Comparison of ENCODE assay signal across 8 cellular contexts in the genomic region with DNA sequence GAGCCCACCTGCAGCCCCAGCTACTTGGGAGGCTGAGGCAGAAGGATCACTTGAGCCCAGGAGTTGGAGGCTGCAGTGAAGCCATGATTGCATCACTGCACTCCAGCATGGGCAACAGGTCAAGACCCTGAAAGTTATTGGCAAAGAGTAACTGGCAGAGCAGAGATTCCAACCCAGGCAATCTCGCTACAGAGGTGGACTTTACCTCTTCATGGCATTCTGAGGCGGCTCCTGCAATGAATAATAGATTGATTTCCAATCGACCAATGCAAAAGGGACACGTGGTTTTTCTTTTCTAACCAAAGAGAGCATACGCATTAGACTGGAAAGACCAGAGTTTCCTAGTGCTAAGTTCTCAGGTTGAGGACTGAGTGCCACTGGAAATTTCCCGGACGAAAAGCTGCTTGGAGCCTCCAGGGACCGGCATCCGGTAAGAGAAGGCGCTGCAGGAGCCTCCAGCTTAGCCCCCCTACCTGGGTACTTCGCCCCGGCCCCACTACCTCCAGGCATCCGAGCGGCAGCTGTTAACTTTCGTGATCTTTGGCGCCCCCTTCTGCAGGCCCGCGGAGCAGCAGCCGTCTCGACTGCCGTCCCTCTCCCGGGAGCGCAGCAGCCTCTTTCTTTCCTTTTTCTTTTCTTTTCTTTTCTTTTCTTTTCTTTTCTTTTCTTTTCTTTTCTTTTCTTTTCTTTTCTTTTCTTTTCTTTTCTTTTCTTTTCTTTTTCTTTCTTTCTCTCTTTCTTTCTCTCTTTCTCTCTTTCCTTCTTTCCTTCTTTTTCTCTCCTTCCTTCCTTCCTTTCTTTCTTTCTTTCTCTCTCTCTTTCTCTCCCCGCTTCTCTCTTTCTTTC. TPM values are rescaled to one million over a fixed set of nuclear protein-coding genes. Genes with fewer than 3 reads are reported as not detected.
DNase-seq lines count a peak whose midpoint lies in the region; ATAC-seq and TF ChIP-seq lines count a peak whose summit lies in the region.

No MANE protein-coding gene starts in this region.

- H3K27me3 ChIP-seq in CD4-positive, CD25-positive, alpha-beta regulatory T cell (ENCODE audit: control insufficient read depth, insufficient read depth, low read length): no peaks in the 10 kb centered on the region

- H3K4me1 Mint-ChIP-seq in CD4-positive, CD25-positive, alpha-beta regulatory T cell: peaks cover 0 to 26% (median 16%) of the 10 kb centered on the region in 4 donors
- H3K4me1 Mint-ChIP-seq in activated T-helper 1 cell treated with anti-CD3 and anti-CD28 coated beads, Interleukin-12 subunit alpha, Interleukin-12 subunit beta, Interleukin-2, Interleukin-4 antibody, amounts not matched to agents 30 ng/mL and 10 ng/mL and 1 ng/mL, durations not matched to agents 14 hours and 24 hours and 36 hours (ENCODE audit: low read depth): peaks cover 14% of the 10 kb centered on the region
- H3K4me1 Mint-ChIP-seq in neural crest cell: peaks cover 24% of the 10 kb centered on the region

- intact Hi-C loops in OCI-LY7 (cut with micrococcal nuclease; ENCODE audit: unreplicated experiment): loop anchor here (1.0 to 10.0 kb wide), 3 partner anchors 139 to 214 kb away; no protein-coding TSS in a partner anchor
- intact Hi-C loops in activated T-helper 1 cell treated with anti-CD3 and anti-CD28 coated beads, Interleukin-12 subunit alpha, Interleukin-12 subunit beta, Interleukin-2, Interleukin-4 antibody, amounts not matched to agents 30 ng/mL and 10 ng/mL and 1 ng/mL, durations not matched to agents 14 hours and 24 hours and 36 hours (cut with micrococcal nuclease): loop anchor here (1.0 to 5.0 kb wide), 5 partner anchors 46 to 218 kb away; a partner anchor contains a TSS

- peak; percentile 81 for TF ChIP-seq CTCF in OCI-LY7 (conservative IDR thresholded peaks at IDR 0.05; ENCODE audit: low read length)
- TF ChIP-seq CTCF in fibroblast of pulmonary artery (IDR thresholded peaks at IDR 0.05; ENCODE audit: low read length, missing control alignments): peak; percentile 69
- TF ChIP-seq CTCF in neural crest cell (conservative IDR thresholded peaks at IDR 0.05): peak; percentile 93

- H3K36me3 ChIP-seq in CD4-positive, CD25-positive, alpha-beta regulatory T cell (ENCODE audit: control insufficient read depth, insufficient read depth, low read length): no peaks in the 10 kb centered on the region
- H3K36me3 ChIP-seq in OCI-LY7 (ENCODE audit: insufficient read depth, low read length): no peaks in the 10 kb centered on the region

- H3K36me3 Mint-ChIP-seq in CD4-positive, CD25-positive, alpha-beta regulatory T cell: no peaks in the 10 kb centered on the region
- no peaks in the 10 kb centered on the region for H3K36me3 Mint-ChIP-seq in activated T-helper 1 cell treated with anti-CD3 and anti-CD28 coated beads, Interleukin-12 subunit alpha, Interleukin-12 subunit beta, Interleukin-2, Interleukin-4 antibody, amounts not matched to agents 30 ng/mL and 10 ng/mL and 1 ng/mL, durations not matched to agents 14 hours and 24 hours and 36 hours (ENCODE audit: low read depth)
- no peaks in the 10 kb centered on the region for H3K36me3 Mint-ChIP-seq in neural crest cell (ENCODE audit: low read depth)

- H3K4me3 Mint-ChIP-seq in CD4-positive, CD25-positive, alpha-beta regulatory T cell: peak overlapping the region in 3 of 4 donors; percentile 36 to 96 (median 68)
- H3K4me3 Mint-ChIP-seq in activated T-helper 1 cell treated with anti-CD3 and anti-CD28 coated beads, Interleukin-12 subunit alpha, Interleukin-12 subunit beta, Interleukin-2, Interleukin-4 antibody, amounts not matched to agents 30 ng/mL and 10 ng/mL and 1 ng/mL, durations not matched to agents 14 hours and 24 hours and 36 hours: peak overlapping the region; percentile 37
- peak overlapping the region; percentile 34 for H3K4me3 Mint-ChIP-seq in neural crest cell

- peak; percentile 75 to 80 (median 75) for DNase-seq in CD4-positive, CD25-positive, alpha-beta regulatory T cell
- DNase-seq in HT-29 (ENCODE audit: low spot score): peak; percentile 81
- DNase-seq in OCI-LY7 (ENCODE audit: low spot score): peak; percentile 78
- peak; percentile 74 for DNase-seq in activated T-helper 1 cell treated with anti-CD3 and anti-CD28 coated beads, Interleukin-12 subunit alpha, Interleukin-12 subunit beta, Interleukin-2, Interleukin-4 antibody, amounts not matched to agents 30 ng/mL and 10 ng/mL and 1 ng/mL, durations not matched to agents 14 hours and 24 hours and 36 hours (ENCODE audit: low spot score)
- peak; percentile 56 for DNase-seq in fibroblast of pulmonary artery (ENCODE audit: low read depth)
- peak; percentile 96 for DNase-seq in neural crest cell (ENCODE audit: low read depth, low spot score)
- DNase-seq in superior temporal gyrus (ENCODE audit: extremely low spot score): peak; percentile 83

- ATAC-seq in CD4-positive, CD25-positive, alpha-beta regulatory T cell (ENCODE audit: low read depth in 2 of 2): no peak
- ATAC-seq in HG03520 (IDR thresholded peaks at IDR 0.05; ENCODE audit: unreplicated experiment): no peak

- no peaks in the 10 kb centered on the region for H3K9me3 Mint-ChIP-seq in CD4-positive, CD25-positive, alpha-beta regulatory T cell
- no peaks in the 10 kb centered on the region for H3K9me3 Mint-ChIP-seq in activated T-helper 1 cell treated with anti-CD3 and anti-CD28 coated beads, Interleukin-12 subunit alpha, Interleukin-12 subunit beta, Interleukin-2, Interleukin-4 antibody, amounts not matched to agents 30 ng/mL and 10 ng/mL and 1 ng/mL, durations not matched to agents 14 hours and 24 hours and 36 hours
- H3K9me3 Mint-ChIP-seq in neural crest cell: no peaks in the 10 kb centered on the region

- H3K4me3 ChIP-seq in CD4-positive, CD25-positive, alpha-beta regulatory T cell (ENCODE audit: low read depth, low read length): no peak overlapping the region
- H3K4me3 ChIP-seq in OCI-LY7 (ENCODE audit: low read depth, low read length, poor library complexity, severe bottlenecking) (no peak overlapping the region), fibroblast of pulmonary artery (replicated peaks; ENCODE audit: low read depth, low read length) (no peak overlapping the region)

- H3K9me3 ChIP-seq in CD4-positive, CD25-positive, alpha-beta regulatory T cell (ENCODE audit: control insufficient read depth in 2 of 2, low read length in 2 of 2): no peaks in the 10 kb centered on the region
- no peaks in the 10 kb centered on the region for H3K9me3 ChIP-seq in OCI-LY7 (ENCODE audit: low read length)

- H3K27ac ChIP-seq in CD4-positive, CD25-positive, alpha-beta regulatory T cell (ENCODE audit: insufficient read depth, low read length, poor library complexity, severe bottlenecking): no peak overlapping the region
- H3K27ac ChIP-seq in OCI-LY7 (ENCODE audit: low read depth, low read length, poor library complexity, severe bottlenecking): no peak overlapping the region

- H3K9me2 ChIP-seq in OCI-LY7 (ENCODE audit: insufficient read depth, low read length): no peaks in the 10 kb centered on the region

- peak overlapping the region; percentile 60; the same call in 1 of the 2 replicates for H3K4me2 ChIP-seq in OCI-LY7 (ENCODE audit: low read length)

- no TSS peak for BruUV-seq in OCI-LY7 (replicated peaks; lab: Mats Ljungman, UMichigan)

- H3K27ac Mint-ChIP-seq in CD4-positive, CD25-positive, alpha-beta regulatory T cell: no peak overlapping the region
- H3K27ac Mint-ChIP-seq in activated T-helper 1 cell treated with anti-CD3 and anti-CD28 coated beads, Interleukin-12 subunit alpha, Interleukin-12 subunit beta, Interleukin-2, Interleukin-4 antibody, amounts not matched to agents 30 ng/mL and 10 ng/mL and 1 ng/mL, durations not matched to agents 14 hours and 24 hours and 36 hours: no peak overlapping the region
- no peak overlapping the region for H3K27ac Mint-ChIP-seq in neural crest cell (ENCODE audit: unreplicated experiment)

- POLR2A ChIA-PET in OCI-LY7 (lab: Charles Lee): interaction anchor here (0.5 to 0.9 kb wide), 3 partner anchors 29 to 781 kb away, joined by 3 to 5 read pairs (median 4); a partner anchor contains a TSS

- peaks cover 8% of the 10 kb centered on the region for H3K27me3 Mint-ChIP-seq in CD4-positive, CD25-positive, alpha-beta regulatory T cell
- H3K27me3 Mint-ChIP-seq in activated T-helper 1 cell treated with anti-CD3 and anti-CD28 coated beads, Interleukin-12 subunit alpha, Interleukin-12 subunit beta, Interleukin-2, Interleukin-4 antibody, amounts not matched to agents 30 ng/mL and 10 ng/mL and 1 ng/mL, durations not matched to agents 14 hours and 24 hours and 36 hours (ENCODE audit: insufficient read depth): no peaks in the 10 kb centered on the region
- peaks cover 13% of the 10 kb centered on the region for H3K27me3 Mint-ChIP-seq in neural crest cell (ENCODE audit: low read depth)

- no peaks in the 10 kb centered on the region for H4K20me1 ChIP-seq in OCI-LY7 (ENCODE audit: insufficient read depth, low read length)

- peak overlapping the region; percentile 27; the same call in 1 of the 2 replicates for H2AFZ ChIP-seq in OCI-LY7 (ENCODE audit: low read length)

- peaks cover 22% of the 10 kb centered on the region for H3K4me1 ChIP-seq in CD4-positive, CD25-positive, alpha-beta regulatory T cell (ENCODE audit: control insufficient read depth, insufficient read depth, low read length, poor library complexity, severe bottlenecking)
- H3K4me1 ChIP-seq in OCI-LY7 (ENCODE audit: insufficient read depth, low read length, poor library complexity, severe bottlenecking): peaks cover 38% of the 10 kb centered on the region

- CTCF ChIA-PET in OCI-LY7 (lab: Charles Lee; ENCODE audit: unreplicated experiment): interaction anchor here (0.6 to 1.7 kb wide), 4 partner anchors 29 to 160 kb away, joined by 3 to 4 read pairs (median 3); a partner anchor contains a TSS

- H3K79me2 ChIP-seq in OCI-LY7 (ENCODE audit: insufficient read depth, low read depth, low read length): no peaks in the 10 kb centered on the region

RNA-seq across cellular contexts. Expression of a gene that starts 4.1 kb away (rescaled TPM):
- total RNA-seq in CD4-positive, CD25-positive, alpha-beta regulatory T cell: 4.0 TPM
- polyA plus RNA-seq in CD4-positive, CD25-positive, alpha-beta regulatory T cell: 1 to 10 TPM; 1.6 to 3.8 (median 2.3) TPM
- total RNA-seq in HT-29 (2014; rRNA removed; shearing (Covaris generic)): 1.3 and 2.9 TPM in 2 replicates
- 4.4 and 4.8 TPM in 2 replicates for total RNA-seq in OCI-LY7 (2014; rRNA removed; shearing (Covaris generic))
- total RNA-seq in OCI-LY7 (2022) (3.7 and 4.5 TPM in 2 replicates), neural crest cell (2.1 and 2.4 TPM in 2 replicates)
- total RNA-seq in activated T-helper 1 cell treated with anti-CD3 and anti-CD28 coated beads, Interleukin-12 subunit alpha, Interleukin-12 subunit beta, Interleukin-2, Interleukin-4 antibody, amounts not matched to agents 30 ng/mL and 10 ng/mL and 1 ng/mL, durations not matched to agents 14 hours and 24 hours and 36 hours: 4.1 and 5.5 TPM in 2 replicates

RNA-seq across cellular contexts. Expression of a gene that starts 11.4 kb away (rescaled TPM):
- 20.7 TPM for total RNA-seq in CD4-positive, CD25-positive, alpha-beta regulatory T cell
- 10 to 100 TPM; 14.1 to 20.6 (median 17.6) TPM for polyA plus RNA-seq in CD4-positive, CD25-positive, alpha-beta regulatory T cell
- total RNA-seq in HT-29 (2014; rRNA removed; shearing (Covaris generic)): 2.7 and 5.5 TPM in 2 replicates
- 20.9 and 24.5 TPM in 2 replicates for total RNA-seq in OCI-LY7 (2014; rRNA removed; shearing (Covaris generic))
- total RNA-seq in OCI-LY7 (2022): 25.8 and 26.7 TPM in 2 replicates
- 19.6 and 21.7 TPM in 2 replicates for total RNA-seq in activated T-helper 1 cell treated with anti-CD3 and anti-CD28 coated beads, Interleukin-12 subunit alpha, Interleukin-12 subunit beta, Interleukin-2, Interleukin-4 antibody, amounts not matched to agents 30 ng/mL and 10 ng/mL and 1 ng/mL, durations not matched to agents 14 hours and 24 hours and 36 hours
- total RNA-seq in neural crest cell: 27.7 and 27.9 TPM in 2 replicates

RNA-seq across cellular contexts. Expression of a gene that starts 11.7 kb away (rescaled TPM):
- total RNA-seq in CD4-positive, CD25-positive, alpha-beta regulatory T cell: 47.1 TPM
- 10 to 100 TPM; 17.9 to 24.5 (median 21.9) TPM for polyA plus RNA-seq in CD4-positive, CD25-positive, alpha-beta regulatory T cell
- total RNA-seq in HT-29 (2014; rRNA removed; shearing (Covaris generic)): 45.0 and 65.5 TPM in 2 replicates
- total RNA-seq in OCI-LY7 (2014; rRNA removed; shearing (Covaris generic)): 28.0 and 35.4 TPM in 2 replicates
- total RNA-seq in OCI-LY7 (2022) (71.0 and 76.5 TPM in 2 replicates), neural crest cell (82.0 and 88.9 TPM in 2 replicates)
- 72.9 and 79.2 TPM in 2 replicates for total RNA-seq in activated T-helper 1 cell treated with anti-CD3 and anti-CD28 coated beads, Interleukin-12 subunit alpha, Interleukin-12 subunit beta, Interleukin-2, Interleukin-4 antibody, amounts not matched to agents 30 ng/mL and 10 ng/mL and 1 ng/mL, durations not matched to agents 14 hours and 24 hours and 36 hours

RNA-seq across cellular contexts. Expression of a gene that starts 17.9 kb away (rescaled TPM):
- total RNA-seq in CD4-positive, CD25-positive, alpha-beta regulatory T cell: 136 TPM
- 100 to 1,000 TPM; 450 to 474 (median 465) TPM for polyA plus RNA-seq in CD4-positive, CD25-positive, alpha-beta regulatory T cell
- 310 and 344 TPM in 2 replicates for total RNA-seq in HT-29 (2014; rRNA removed; shearing (Covaris generic))
- 243 and 263 TPM in 2 replicates for total RNA-seq in OCI-LY7 (2014; rRNA removed; shearing (Covaris generic))
- total RNA-seq in OCI-LY7 (2022) (207 and 237 TPM in 2 replicates), neural crest cell (134 and 135 TPM in 2 replicates)
- total RNA-seq in activated T-helper 1 cell treated with anti-CD3 and anti-CD28 coated beads, Interleukin-12 subunit alpha, Interleukin-12 subunit beta, Interleukin-2, Interleukin-4 antibody, amounts not matched to agents 30 ng/mL and 10 ng/mL and 1 ng/mL, durations not matched to agents 14 hours and 24 hours and 36 hours: 119 and 133 TPM in 2 replicates

RNA-seq across cellular contexts. Expression of a gene that starts 27.7 kb away (rescaled TPM):
- 54.6 TPM for total RNA-seq in CD4-positive, CD25-positive, alpha-beta regulatory T cell
- polyA plus RNA-seq in CD4-positive, CD25-positive, alpha-beta regulatory T cell: 1 to 10 TPM; 2.3 to 4.3 (median 3.9) TPM
- total RNA-seq in HT-29 (2014; rRNA removed; shearing (Covaris generic)): 22.5 and 27.8 TPM in 2 replicates
- 30.6 and 38.8 TPM in 2 replicates for total RNA-seq in OCI-LY7 (2014; rRNA removed; shearing (Covaris generic))
- total RNA-seq in OCI-LY7 (2022) (41.6 and 49.9 TPM in 2 replicates), neural crest cell (32.0 and 33.9 TPM in 2 replicates)
- total RNA-seq in activated T-helper 1 cell treated with anti-CD3 and anti-CD28 coated beads, Interleukin-12 subunit alpha, Interleukin-12 subunit beta, Interleukin-2, Interleukin-4 antibody, amounts not matched to agents 30 ng/mL and 10 ng/mL and 1 ng/mL, durations not matched to agents 14 hours and 24 hours and 36 hours: 43.9 and 44.3 TPM in 2 replicates
